14 cellular contexts compared by ENCODE assay signal in the genomic region with DNA sequence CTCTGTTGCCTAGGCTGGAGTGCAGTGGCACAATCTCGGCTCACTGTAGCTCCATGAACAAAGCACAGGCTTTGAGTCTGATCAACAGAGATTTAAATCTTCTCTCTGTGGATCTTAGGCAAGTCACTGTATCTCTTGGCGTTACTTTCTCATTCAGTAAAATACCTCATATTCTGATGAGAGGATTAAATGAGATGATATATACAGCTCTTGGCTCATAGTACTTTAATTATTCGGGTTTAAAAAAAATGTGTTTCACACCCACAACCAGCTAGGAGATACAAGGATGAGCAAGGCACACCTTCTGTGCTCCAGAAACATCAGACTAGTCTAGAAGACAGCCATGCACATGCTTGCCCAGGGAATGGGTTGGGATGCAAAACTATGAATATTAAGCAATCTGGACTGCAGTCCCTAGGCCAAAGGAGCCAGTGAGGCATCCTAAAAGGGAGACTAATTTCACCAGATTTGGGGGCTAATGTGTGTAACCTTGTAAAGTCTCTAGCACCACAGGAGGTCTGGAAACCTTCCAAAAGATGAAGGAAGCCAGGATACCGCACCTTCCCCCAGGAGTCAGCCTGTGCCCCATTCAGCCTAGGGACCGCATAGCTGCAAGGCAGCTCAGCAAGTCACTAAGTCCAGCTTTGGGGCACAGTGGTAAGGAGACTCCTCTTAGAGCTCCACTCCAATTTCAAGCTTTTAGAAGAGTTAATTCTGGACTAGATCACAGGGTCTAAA. TPM values are rescaled to one million over a fixed set of nuclear protein-coding genes. Genes with fewer than 3 reads are reported as not detected.
DNase-seq lines count a peak whose midpoint lies in the region; FAIRE-seq and TF ChIP-seq lines count a peak whose summit lies in the region.
"Had no signal": no experiment of that assay in that cellular context is flagged by ENCODE, and none has a peak within 500 bp of the region (broad histone marks: within the 10 kb centered on the region; RNA-seq: fewer than 3 reads in every experiment).

No MANE protein-coding gene starts in this region.

- H3K14ac ChIP-seq in mesenchymal stem cell (ENCODE audit: low read length in 2 of 2), result no peak overlapping the region

- peak overlapping the region; percentile 82; the same call in 1 of the 2 replicates for H3K4me3 ChIP-seq in BLaER1
- no peak overlapping the region for H3K4me3 ChIP-seq in astrocyte (ENCODE audit: insufficient read depth, low read depth, low read length)
- H3K4me3 ChIP-seq in mesenchymal stem cell (ENCODE audit: insufficient read depth in 1 of 2, low read depth in 1 of 2, low read length in 2 of 2), result peak overlapping the region in 1 of 2 experiments; percentile 81
- H3K4me3 ChIP-seq: thyroid gland had no signal

- H2AK5ac ChIP-seq in mesenchymal stem cell (ENCODE audit: low read length, severe bottlenecking), result no peak overlapping the region

- H3K4me1 ChIP-seq in BLaER1 (peaks cover 29% of the 10 kb centered on the region), astrocyte (ENCODE audit: insufficient read depth, low read length) (peaks cover 19% of the 10 kb centered on the region), mesenchymal stem cell (ENCODE audit: control insufficient read depth, insufficient read depth, low read depth, low read length) (peaks cover 7% of the 10 kb centered on the region)

- no peak overlapping the region for H2BK5ac ChIP-seq in mesenchymal stem cell (ENCODE audit: low read depth, low read length, poor library complexity, severe bottlenecking)

- peak overlapping the region; percentile 96 for H3K4me3 Mint-ChIP-seq in astrocyte (ENCODE audit: unreplicated experiment)

- no peak overlapping the region for H4K8ac ChIP-seq in mesenchymal stem cell (ENCODE audit: low read length)

- H2BK15ac ChIP-seq in mesenchymal stem cell (ENCODE audit: low read depth, poor library complexity, severe bottlenecking), result no peak overlapping the region

- H3K4ac ChIP-seq in mesenchymal stem cell (ENCODE audit: low read depth in 1 of 2, low read length in 2 of 2), result no peak overlapping the region

- no peak overlapping the region for H3K23ac ChIP-seq in mesenchymal stem cell (ENCODE audit: low read length in 2 of 2)

- peak overlapping the region; percentile 98; the same call in 1 of the 2 replicates for H3K9ac ChIP-seq in BLaER1
- no peak overlapping the region for H3K9ac ChIP-seq in astrocyte (ENCODE audit: low read length)
- peak overlapping the region; percentile 89 for H3K9ac ChIP-seq in mesenchymal stem cell (ENCODE audit: low read length)

- H4K20me1 ChIP-seq in BLaER1, result peaks cover 46% of the 10 kb centered on the region
- peaks cover 22% of the 10 kb centered on the region for H4K20me1 ChIP-seq in astrocyte (ENCODE audit: insufficient read depth, low read length)

- no peak overlapping the region for H2BK120ac ChIP-seq in mesenchymal stem cell (ENCODE audit: low read depth, low read length)

- H3K27ac ChIP-seq in BLaER1 (no peak overlapping the region), astrocyte (ENCODE audit: low read depth, low read length) (no peak overlapping the region), mesenchymal stem cell (ENCODE audit: low read length, poor library complexity, severe bottlenecking) (no peak overlapping the region)

- no peaks in the 10 kb centered on the region for H3K27me3 Mint-ChIP-seq in astrocyte (ENCODE audit: low read depth, unreplicated experiment)

- H3K9me3 ChIP-seq in BLaER1, result no peaks in the 10 kb centered on the region
- H3K9me3 ChIP-seq in astrocyte (ENCODE audit: insufficient read depth, low read depth, low read length), result no peaks in the 10 kb centered on the region
- no peaks in the 10 kb centered on the region for H3K9me3 ChIP-seq in mesenchymal stem cell (ENCODE audit: control insufficient read depth, low read length)
- H3K9me3 ChIP-seq: gastrocnemius medialis, Peyer's patch, right atrium auricular region, thyroid gland had no signal

- peaks cover 9% of the 10 kb centered on the region for H3K79me1 ChIP-seq in mesenchymal stem cell (replicated peaks; ENCODE audit: low read length, poor library complexity, severe bottlenecking)

- no peak for TF ChIP-seq CTCF in astrocyte (IDR thresholded peaks at IDR 0.05; ENCODE audit: insufficient read depth, low read depth, low read length)

- H3K36me3 ChIP-seq in BLaER1, result peaks cover 23% of the 10 kb centered on the region; the same call in 1 of the 2 replicates
- H3K36me3 ChIP-seq in astrocyte (ENCODE audit: insufficient read depth, low read length), result peaks cover 5% of the 10 kb centered on the region
- peaks cover 0 to 17% of the 10 kb centered on the region in 2 experiments for H3K36me3 ChIP-seq in mesenchymal stem cell (ENCODE audit: control insufficient read depth in 1 of 2, insufficient read depth in 2 of 2, low read depth in 1 of 2, low read length in 2 of 2)
- H3K36me3 ChIP-seq: Peyer's patch, right atrium auricular region, thyroid gland had no signal

- peak overlapping the region; percentile 81 for H3K4me2 ChIP-seq in BLaER1
- peak overlapping the region; percentile 84 for H3K4me2 ChIP-seq in astrocyte (ENCODE audit: low read length)
- H3K4me2 ChIP-seq in mesenchymal stem cell (ENCODE audit: low read length, poor library complexity, severe bottlenecking), result no peak overlapping the region

- no peaks in the 10 kb centered on the region for H3K27me3 ChIP-seq in BLaER1
- H3K27me3 ChIP-seq in astrocyte (ENCODE audit: insufficient read depth, low read length), result no peaks in the 10 kb centered on the region
- H3K27me3 ChIP-seq in mesenchymal stem cell (ENCODE audit: control insufficient read depth in 1 of 2, insufficient read depth in 1 of 2, low read length in 2 of 2), result no peaks in the 10 kb centered on the region
- H3K27me3 ChIP-seq: gastrocnemius medialis, Peyer's patch, right atrium auricular region, thyroid gland had no signal

- FAIRE-seq in astrocyte (lab: Jason Lieb, UNC), result no peak
- FAIRE-seq: HTR-8/SVneo had no signal

- H3K9me3 Mint-ChIP-seq in astrocyte (ENCODE audit: unreplicated experiment), result no peaks in the 10 kb centered on the region

- DNase-seq in GF-D8 (lab: John Stamatoyannopoulos, UW), result peak; percentile 16
- DNase-seq in astrocyte (ENCODE audit: low read depth), result no peak
- no peak for DNase-seq in mesenchymal stem cell
- no peak for DNase-seq in NCI-H1417 (lab: John Stamatoyannopoulos, UW)
- no peak for DNase-seq in SHP77 treated with DMSO at 0.1 percent for 48 hours (lab: John Stamatoyannopoulos, UW)
- DNase-seq in LoVo (ENCODE audit: low spot score), result no peak
- no peak for DNase-seq in HUDEP-2 (lab: John Stamatoyannopoulos, UW; ENCODE audit: unreplicated experiment in 76 of 76)
- DNase-seq: DMS153, gastrocnemius medialis, Peyer's patch, thyroid gland had no signal

- 94% methylated on average over 4 of the region's 5 CpGs for WGBS in mesenchymal stem cell

- no peak overlapping the region for H3K27ac Mint-ChIP-seq in astrocyte (ENCODE audit: unreplicated experiment)

- H4K91ac ChIP-seq in mesenchymal stem cell (ENCODE audit: low read length), result no peak overlapping the region

- H3K79me2 ChIP-seq in astrocyte (ENCODE audit: insufficient read depth, low read length), result peaks cover 65% of the 10 kb centered on the region

- H3K4me1 Mint-ChIP-seq in astrocyte (ENCODE audit: low read depth, unreplicated experiment), result peaks cover 12% of the 10 kb centered on the region

- no peak overlapping the region for H2AFZ ChIP-seq in astrocyte (ENCODE audit: low read depth, low read length)
- no peak overlapping the region for H2AFZ ChIP-seq in mesenchymal stem cell (ENCODE audit: low read depth, low read length)

- no peak overlapping the region for H3K18ac ChIP-seq in mesenchymal stem cell (ENCODE audit: low read depth in 1 of 2, low read length in 2 of 2)

- H2BK12ac ChIP-seq in mesenchymal stem cell (ENCODE audit: low read length in 2 of 2), result peak overlapping the region in 1 of 2 experiments; percentile 18

- peaks cover 1% of the 10 kb centered on the region for H3K36me3 Mint-ChIP-seq in astrocyte (ENCODE audit: low read depth, unreplicated experiment)

RNA-seq across cellular contexts. Expression of a gene that starts 2.5 kb away (rescaled TPM):
- 39.8 and 41.8 TPM in 2 replicates for total RNA-seq in astrocyte
- 23.3 TPM for polyA plus RNA-seq in mesenchymal stem cell (2013, experiment 1 of 2)
- 24.1 TPM for polyA plus RNA-seq in mesenchymal stem cell (2013, experiment 2 of 2)

RNA-seq across cellular contexts. Expression of a gene that starts 7.3 kb away (rescaled TPM):
- 43.2 and 48.4 TPM in 2 replicates for total RNA-seq in astrocyte
- polyA plus RNA-seq in mesenchymal stem cell (2013, experiment 1 of 2), result 22.2 TPM
- polyA plus RNA-seq in mesenchymal stem cell (2013, experiment 2 of 2), result 23.1 TPM

RNA-seq across cellular contexts. Expression of a gene that starts 42.0 kb away (rescaled TPM):
- total RNA-seq in astrocyte, result 14.4 and 18.7 TPM in 2 replicates
- polyA plus RNA-seq in mesenchymal stem cell (2013, experiment 1 of 2), result 0.14 TPM
- polyA plus RNA-seq in mesenchymal stem cell (2013, experiment 2 of 2), result 0.07 TPM
